In genomic region chr3:3053974-3054373, GRCh38 we compare ENCODE assay signal across 28 cellular contexts. TPM values are rescaled to one million over a fixed set of nuclear protein-coding genes. Genes with fewer than 3 reads are reported as not detected.
DNase-seq lines count a peak whose midpoint lies in the region; ATAC-seq and TF ChIP-seq lines count a peak whose summit lies in the region.
"Had no signal": no experiment of that assay in that cellular context is flagged by ENCODE, and none has a peak within 500 bp of the region (broad histone marks: within the 10 kb centered on the region; RNA-seq: fewer than 3 reads in every experiment).

No MANE protein-coding gene starts in this region.

- H3K9me3 ChIP-seq in HUES48 (ENCODE audit: control insufficient read depth, insufficient read depth, low read length) (no peaks in the 10 kb centered on the region), WERI-Rb-1 (ENCODE audit: severe bottlenecking) (no peaks in the 10 kb centered on the region)
- H3K9me3 ChIP-seq: gastrocnemius medialis, sigmoid colon, thoracic aorta had no signal

- no peak for ATAC-seq in HG03354 (IDR thresholded peaks at IDR 0.05; ENCODE audit: poor library complexity, severe bottlenecking, unreplicated experiment)
- ATAC-seq in naive thymus-derived CD8-positive, alpha-beta T cell = no peak
- ATAC-seq: gastrocnemius medialis; GM12878; natural killer cell treated with Interleukin-12 subunit alpha and Interleukin-12 subunit beta and Interleukin-15 and Interleukin-18, amount 100 ng/mL, for 72 hours; stimulated activated naive B cell treated with anti-CD40 and anti-IgM and Interleukin-4, amounts not matched to agents 10 μg/mL and 1 μg/mL and 100 μg/mL, for 72 hours had no signal

- no peaks in the 10 kb centered on the region for H3K36me3 ChIP-seq in HUES48 (ENCODE audit: control insufficient read depth, insufficient read depth, low read length)
- H3K36me3 ChIP-seq in WERI-Rb-1 = no peaks in the 10 kb centered on the region
- H3K36me3 ChIP-seq: brain microvascular endothelial cell, gastrocnemius medialis, sigmoid colon, thoracic aorta had no signal

- H3K4me3 Mint-ChIP-seq in naive thymus-derived CD8-positive, alpha-beta T cell = no peak overlapping the region
- H3K4me3 Mint-ChIP-seq: activated naive CD8-positive, alpha-beta T cell; natural killer cell treated with Interleukin-12 subunit alpha and Interleukin-12 subunit beta and Interleukin-15 and Interleukin-18, amount 100 ng/mL, for 72 hours; stimulated activated naive B cell treated with anti-CD40 and anti-IgM and Interleukin-4, amounts not matched to agents 10 μg/mL and 1 μg/mL and 100 μg/mL, for 72 hours had no signal

- no peak overlapping the region for H3K4me3 ChIP-seq in HUES48 (ENCODE audit: low read depth, low read length)
- H3K4me3 ChIP-seq in WERI-Rb-1 (ENCODE audit: low read depth, low read length) = no peak overlapping the region
- H3K4me3 ChIP-seq: gastrocnemius medialis, GM12878, sigmoid colon, thoracic aorta had no signal

- peaks cover 0 to 6% (median 1%) of the 10 kb centered on the region in 5 donors for H3K27me3 Mint-ChIP-seq in naive thymus-derived CD8-positive, alpha-beta T cell

- H3K4me1 ChIP-seq in HUES48 (ENCODE audit: control insufficient read depth, insufficient read depth, low read length) = no peaks in the 10 kb centered on the region; the same call in 1 of the 2 replicates
- H3K4me1 ChIP-seq: gastrocnemius medialis, parathyroid adenoma, sigmoid colon had no signal

- H3K9me3 Mint-ChIP-seq in naive thymus-derived CD8-positive, alpha-beta T cell = no peaks in the 10 kb centered on the region
- H3K9me3 Mint-ChIP-seq: natural killer cell treated with Interleukin-12 subunit alpha and Interleukin-12 subunit beta and Interleukin-15 and Interleukin-18, amount 100 ng/mL, for 72 hours had no signal

- POLR2A ChIA-PET in naive thymus-derived CD8-positive, alpha-beta T cell (lab: Charles Lee) = no interaction called here

- no peak for TF ChIP-seq CTCF in WERI-Rb-1 (IDR thresholded peaks at IDR 0.05; ENCODE audit: low read depth, low read length)

- DNase-seq in A172 (ENCODE audit: low spot score) = peak; percentile 63
- DNase-seq in amniotic epithelial cell (ENCODE audit: low read depth) = peak; percentile 5
- peak; percentile 34 for DNase-seq in inferior parietal cortex (ENCODE audit: extremely low spot score)
- no peak for DNase-seq in WERI-Rb-1
- no peak for DNase-seq in naive thymus-derived CD8-positive, alpha-beta T cell
- no peak for DNase-seq in D341Med (ENCODE audit: low spot score)
- DNase-seq: activated CD4-positive, alpha-beta T cell treated with anti-CD3 and anti-CD28 coated beads for 1 hour; activated CD8-positive, alpha-beta memory T cell treated with anti-CD3 and anti-CD28 coated beads for 24 hours; brain microvascular endothelial cell; C1 segment of cervical spinal cord; DMS53; gastrocnemius medialis; NCI-H1105; NCI-H2081 treated with DMSO at 0.1 percent for 48 hours; NCI-H446 treated with DMSO at 0.1 percent for 48 hours; sigmoid colon; stimulated activated naive B cell treated with anti-CD40 and anti-IgM and Interleukin-4, amounts not matched to agents 10 μg/mL and 1 μg/mL and 100 μg/mL, for 72 hours; T1000 had no signal

- peak overlapping the region; percentile 45 for H3K27ac ChIP-seq in HUES48 (ENCODE audit: low read depth, low read length)
- H3K27ac ChIP-seq in WERI-Rb-1 = no peak overlapping the region
- H3K27ac ChIP-seq: brain microvascular endothelial cell, epithelial cell of prostate, gastrocnemius medialis, parathyroid adenoma, sigmoid colon, thoracic aorta had no signal

- no peak overlapping the region for H3K9ac ChIP-seq in HUES48 (ENCODE audit: low read depth, low read length)
- H3K9ac ChIP-seq: parathyroid adenoma had no signal

- no peaks in the 10 kb centered on the region for H3K36me3 Mint-ChIP-seq in naive thymus-derived CD8-positive, alpha-beta T cell
- H3K36me3 Mint-ChIP-seq: activated naive CD8-positive, alpha-beta T cell; natural killer cell treated with Interleukin-12 subunit alpha and Interleukin-12 subunit beta and Interleukin-15 and Interleukin-18, amount 100 ng/mL, for 72 hours; stimulated activated naive B cell treated with anti-CD40 and anti-IgM and Interleukin-4, amounts not matched to agents 10 μg/mL and 1 μg/mL and 100 μg/mL, for 72 hours had no signal

- no peaks in the 10 kb centered on the region for H3K27me3 ChIP-seq in HUES48 (ENCODE audit: control insufficient read depth, insufficient read depth, low read length)
- H3K27me3 ChIP-seq in WERI-Rb-1 (ENCODE audit: insufficient read depth, low read depth, severe bottlenecking) = no peaks in the 10 kb centered on the region
- H3K27me3 ChIP-seq: brain microvascular endothelial cell, gastrocnemius medialis, sigmoid colon had no signal

- H3K27ac Mint-ChIP-seq in naive thymus-derived CD8-positive, alpha-beta T cell = no peak overlapping the region
- H3K27ac Mint-ChIP-seq: activated naive CD8-positive, alpha-beta T cell; natural killer cell treated with Interleukin-12 subunit alpha and Interleukin-12 subunit beta and Interleukin-15 and Interleukin-18, amount 100 ng/mL, for 72 hours; stimulated activated naive B cell treated with anti-CD40 and anti-IgM and Interleukin-4, amounts not matched to agents 10 μg/mL and 1 μg/mL and 100 μg/mL, for 72 hours had no signal

- H3K4me1 Mint-ChIP-seq in naive thymus-derived CD8-positive, alpha-beta T cell = no peaks in the 10 kb centered on the region

RNA-seq across cellular contexts. Expression of gene IL5RA, which starts 56.2 kb away (rescaled TPM):
- total RNA-seq in A172 (2014; rRNA removed; shearing (Covaris generic)) = not detected in 2 replicates
- not detected for total RNA-seq in naive thymus-derived CD8-positive, alpha-beta T cell
- 1 to 10 TPM in 1 of 3 donors, not detected in 2; 1.7 TPM for polyA plus RNA-seq in naive thymus-derived CD8-positive, alpha-beta T cell
- total RNA-seq: dermis microvascular lymphatic vessel endothelial cell, gastrocnemius medialis, mesenteric fat pad had no signal

Comparison
In these comparisons a context has a peak if more than half of its experiments do, and no peak if none do; other contexts are left out.
1. DNase-seq: peak in A172 (single experiment), amniotic epithelial cell (single experiment) and inferior parietal cortex (single experiment); none in WERI-Rb-1 (single experiment), naive thymus-derived CD8-positive, alpha-beta T cell (0 of 10) and D341Med (single experiment).